Comparison of ENCODE assay signal across 12 cellular contexts in genomic region chr6:167643716-167644115, GRCh38.
DNase-seq lines count a peak whose midpoint lies in the region; ATAC-seq and TF ChIP-seq lines count a peak whose summit lies in the region.
"Had no signal": no experiment of that assay in that cellular context is flagged by ENCODE, and none has a peak within 500 bp of the region (broad histone marks: within the 10 kb centered on the region; RNA-seq: fewer than 3 reads in every experiment).

No MANE protein-coding gene starts in this region.

- H3K27ac Mint-ChIP-seq in GM23338 (no peak overlapping the region), nephron (peak overlapping the region in 2 of 3 experiments; percentile 33 to 80)
- H3K27ac Mint-ChIP-seq: B cell; CD4-positive, alpha-beta T cell had no signal

- H3K27me3 ChIP-seq in BLaER1 = no peaks in the 10 kb centered on the region
- H3K27me3 ChIP-seq in GM23338 (ENCODE audit: insufficient read depth) = no peaks in the 10 kb centered on the region

- intact Hi-C loops in sciatic nerve (cut with DNase I) = no loop called here

- H3K4me3 Mint-ChIP-seq in GM23338 = no peak overlapping the region
- no peak overlapping the region for H3K4me3 Mint-ChIP-seq in nephron
- H3K4me3 Mint-ChIP-seq: CD4-positive, alpha-beta T cell had no signal

- H3K9me3 ChIP-seq in BLaER1 = peaks cover 9% of the 10 kb centered on the region; the same call in 1 of the 2 replicates
- H3K9me3 ChIP-seq: Caco-2, HAP-1 had no signal

- H3K4me1 Mint-ChIP-seq in GM23338 = peaks cover 28% of the 10 kb centered on the region
- H3K4me1 Mint-ChIP-seq in nephron = peaks cover 18% of the 10 kb centered on the region

- H3K79me2 ChIP-seq in GM23338 (replicated peaks; ENCODE audit: insufficient read depth) = no peaks in the 10 kb centered on the region

- no peaks in the 10 kb centered on the region; the same call in 2 of the 3 replicates for H3K9me3 Mint-ChIP-seq in GM23338
- H3K9me3 Mint-ChIP-seq in nephron = peaks cover 8% of the 10 kb centered on the region

- H3K9me2 ChIP-seq in GM23338 (ENCODE audit: insufficient read depth) = 0 out of 2 replicates have a peak, but pooled peaks cover 4% of the 10 kb centered on the region

- H3K4me3 ChIP-seq in BLaER1 (no peak overlapping the region), GM23338 (no peak overlapping the region)
- H3K4me3 ChIP-seq: HAP-1 had no signal

- peak overlapping the region; percentile 83 for H2AFZ ChIP-seq in GM23338

- H3K4me2 ChIP-seq in BLaER1 (peak overlapping the region; percentile 94), GM23338 (no peak overlapping the region)

- H3K36me3 ChIP-seq in BLaER1 = no peaks in the 10 kb centered on the region
- no peaks in the 10 kb centered on the region for H3K36me3 ChIP-seq in GM23338 (ENCODE audit: insufficient read depth)
- H3K36me3 ChIP-seq: HAP-1 had no signal

- H3K9ac ChIP-seq in BLaER1 = no peak overlapping the region

- H3K36me3 Mint-ChIP-seq in GM23338 (ENCODE audit: low read depth) = no peaks in the 10 kb centered on the region
- H3K36me3 Mint-ChIP-seq in nephron (ENCODE audit: low read depth) = no peaks in the 10 kb centered on the region

- peaks cover 55% of the 10 kb centered on the region for H3K4me1 ChIP-seq in BLaER1
- H3K4me1 ChIP-seq in GM23338 (ENCODE audit: insufficient read depth) = peaks cover 6% of the 10 kb centered on the region
- H3K4me1 ChIP-seq: Caco-2, HAP-1 had no signal

- H3F3A ChIP-seq in GM23338 (replicated peaks; ENCODE audit: low read depth) = no peaks in the 10 kb centered on the region

- H3K27me3 Mint-ChIP-seq in GM23338 (ENCODE audit: insufficient read depth, low read depth, poor library complexity) (peaks cover 9% of the 10 kb centered on the region), nephron (ENCODE audit: low read depth) (no peaks in the 10 kb centered on the region)

- H4K20me1 ChIP-seq in BLaER1 (no peaks in the 10 kb centered on the region), GM23338 (replicated peaks; ENCODE audit: insufficient read depth) (no peaks in the 10 kb centered on the region)

- ATAC-seq in GM23338 (no peak; the same call in 2 of the 3 replicates), sciatic nerve (peak; percentile 18), GM21390 (IDR thresholded peaks at IDR 0.05; ENCODE audit: unreplicated experiment) (no peak)

- peak overlapping the region; percentile 76; the same call in 1 of the 2 replicates for H3K27ac ChIP-seq in BLaER1
- H3K27ac ChIP-seq in GM23338 (ENCODE audit: low read depth) = no peak overlapping the region
- H3K27ac ChIP-seq: C4-2B had no signal

- DNase-seq in GM23338 (ENCODE audit: low spot score) (no peak), sciatic nerve (ENCODE audit: low spot score) (no peak), GM03348 (ENCODE audit: low spot score) (no peak)
- no peak for DNase-seq in activated T-cell treated with anti-CD3 and anti-CD28 coated beads, Interleukin-2, amount 50 U/mL, for 48 hours
- DNase-seq: Caco-2; CD4-positive, alpha-beta T cell had no signal

- TF ChIP-seq CTCF in GM23338 (conservative IDR thresholded peaks at IDR 0.05; ENCODE audit: low read depth in 2 of 2) = no peak
- no peak for TF ChIP-seq CTCF in nephron (IDR thresholded peaks at IDR 0.05; ENCODE audit: unreplicated experiment in 3 of 3)

TF ChIP-seq in GM23338, 12 proteins besides CTCF, POLR2A, EP300 and RAD21:
- no peak for TF ChIP-seq EZH2 (IDR thresholded peaks at IDR 0.05; ENCODE audit: low read depth, unreplicated experiment)
- no peak for TF ChIP-seq STAT1 (IDR thresholded peaks at IDR 0.05; ENCODE audit: unreplicated experiment)
- TF ChIP-seq ZNF114 (CRISPR knock-in tag; IDR thresholded peaks at IDR 0.05) = no peak
- no peak for TF ChIP-seq ETS1 (IDR thresholded peaks at IDR 0.05)
- TF ChIP-seq ZNF462 (CRISPR knock-in tag; IDR thresholded peaks at IDR 0.05) = no peak
